In genomic region chr1:43350976-43351375, GRCh38 we compare ENCODE assay signal across 1 cellular context.
TF ChIP-seq lines count a peak whose summit lies in the region.

No MANE protein-coding gene starts in this region.

TF ChIP-seq in K562, 482 proteins besides CTCF, POLR2A, EP300 and RAD21:
- TF ChIP-seq RBM25 (IDR thresholded peaks at IDR 0.05; ENCODE audit: low read depth, low read length, severe bottlenecking) (peak; percentile 7), ASH1L (IDR thresholded peaks at IDR 0.05; ENCODE audit: borderline replicate concordance, low read depth, partially characterized antibody) (no peak), FOXP1 (CRISPR knock-in tag; IDR thresholded peaks at IDR 0.05) (no peak), ZNF140 (CRISPR knock-in tag; IDR thresholded peaks at IDR 0.05) (peak; percentile 10; the same call in 1 of the 2 replicates), BCOR (IDR thresholded peaks at IDR 0.05) (0 out of 2 replicates have a peak, but pooled peaks have one; percentile 11), PRMT5 (CRISPR knock-in tag; IDR thresholded peaks at IDR 0.05) (no peak), ZNF24 (IDR thresholded peaks at IDR 0.05) (peak; percentile 88)
